Comparison of ENCODE assay signal across 22 cellular contexts in genomic region chr14:101600891-101601602, GRCh38. TPM values are rescaled to one million over a fixed set of nuclear protein-coding genes. Genes with fewer than 3 reads are reported as not detected.
A peak's percentile ranks its signal among the peaks of the same experiment; 100 is the strongest.
DNase-seq lines count a peak whose midpoint lies in the region; ATAC-seq and TF ChIP-seq lines count a peak whose summit lies in the region.
"Had no signal": no experiment of that assay in that cellular context is flagged by ENCODE, and none has a peak within 500 bp of the region (broad histone marks: within the 10 kb centered on the region; RNA-seq: fewer than 3 reads in every experiment).

No MANE protein-coding gene starts in this region.

- H3K27ac ChIP-seq in Peyer's patch: no peak overlapping the region
- H3K27ac ChIP-seq in transverse colon: no peak overlapping the region
- H3K27ac ChIP-seq: heart left ventricle, lower lobe of right lung had no signal

- intact Hi-C loops in transverse colon (cut with DNase I; ENCODE audit: low total_unique reads): no loop called here

- H3K36me3 ChIP-seq in Peyer's patch (no peaks in the 10 kb centered on the region), transverse colon (no peaks in the 10 kb centered on the region)
- H3K36me3 ChIP-seq: heart left ventricle, lower lobe of right lung had no signal

- peaks cover 11% of the 10 kb centered on the region for H3K27me3 Mint-ChIP-seq in activated T-cell treated with anti-CD3 and anti-CD28 coated beads, Interleukin-2, amount 50 U/mL, for 24 hours
- H3K27me3 Mint-ChIP-seq in activated T-cell treated with anti-CD3 and anti-CD28 coated beads, Interleukin-2, amount 50 U/mL, for 4 hours (ENCODE audit: low read depth): peaks cover 15% of the 10 kb centered on the region

- no peak for TF ChIP-seq POLR2A in Peyer's patch (IDR thresholded peaks at IDR 0.05)
- no peak for TF ChIP-seq POLR2A in transverse colon (IDR thresholded peaks at IDR 0.05)

- H3K9me3 Mint-ChIP-seq in activated T-cell treated with anti-CD3 and anti-CD28 coated beads, Interleukin-2, amount 50 U/mL, for 24 hours: peaks cover 6% of the 10 kb centered on the region
- no peaks in the 10 kb centered on the region for H3K9me3 Mint-ChIP-seq in activated T-cell treated with anti-CD3 and anti-CD28 coated beads, Interleukin-2, amount 50 U/mL, for 4 hours
- H3K9me3 Mint-ChIP-seq: activated naive CD4-positive, alpha-beta T cell treated with anti-CD3 and anti-CD28 coated beads for 36 hours had no signal

- H3K9me3 ChIP-seq in Peyer's patch (no peaks in the 10 kb centered on the region), transverse colon (no peaks in the 10 kb centered on the region)
- H3K9me3 ChIP-seq: A549, lower lobe of right lung had no signal

- H3K36me3 Mint-ChIP-seq in activated T-cell treated with anti-CD3 and anti-CD28 coated beads, Interleukin-2, amount 50 U/mL, for 24 hours (ENCODE audit: low read depth): peaks cover 5% of the 10 kb centered on the region
- no peaks in the 10 kb centered on the region for H3K36me3 Mint-ChIP-seq in activated T-cell treated with anti-CD3 and anti-CD28 coated beads, Interleukin-2, amount 50 U/mL, for 4 hours (ENCODE audit: insufficient read depth)

- in situ Hi-C loops in transverse colon (cut with MboI; ENCODE audit: low pct_ligation_motif_present in 1 of 4, low pct_unique_long_range_greater_than_20kb in 1 of 4, low sequenced_read_pairs in 3 of 4): no loop called here

- peaks cover 30% of the 10 kb centered on the region for H3K4me1 Mint-ChIP-seq in activated T-cell treated with anti-CD3 and anti-CD28 coated beads, Interleukin-2, amount 50 U/mL, for 24 hours (ENCODE audit: low read depth)
- H3K4me1 Mint-ChIP-seq in activated T-cell treated with anti-CD3 and anti-CD28 coated beads, Interleukin-2, amount 50 U/mL, for 4 hours (ENCODE audit: low read depth): peaks cover 28% of the 10 kb centered on the region

- H3K4me3 ChIP-seq in Peyer's patch (no peak overlapping the region), transverse colon (no peak overlapping the region)
- H3K4me3 ChIP-seq: A549, heart left ventricle, lower lobe of right lung had no signal

- H3K4me1 ChIP-seq in Peyer's patch (peaks cover 0 to 12% (median 4%) of the 10 kb centered on the region in 4 donors), transverse colon (peaks cover 0 to 5% (median 0%) of the 10 kb centered on the region in 4 donors)
- H3K4me1 ChIP-seq: A549 had no signal

- no peak for TF ChIP-seq CTCF in Peyer's patch (IDR thresholded peaks at IDR 0.05)
- TF ChIP-seq CTCF in transverse colon (IDR thresholded peaks at IDR 0.05): no peak

- peak; percentile 24 for DNase-seq in activated T-cell treated with anti-CD3 and anti-CD28 coated beads, Interleukin-2, amount 50 U/mL, for 24 hours
- DNase-seq in activated T-cell treated with anti-CD3 and anti-CD28 coated beads, Interleukin-2, amount 50 U/mL, for 4 hours: no peak
- DNase-seq in Peyer's patch: peak in 2 of 3 donors; percentile 34 to 35
- peak; percentile 38 for DNase-seq in left lobe of liver (ENCODE audit: low spot score)
- peak; percentile 3 for DNase-seq in transverse colon
- no peak for DNase-seq in NCI-H526 (lab: John Stamatoyannopoulos, UW)
- DNase-seq in globus pallidus (ENCODE audit: low spot score): no peak
- DNase-seq in stimulated activated CD4-positive, alpha-beta T cell treated with anti-CD3 and anti-CD28 coated beads, Interleukin-4, amount 100 ng/mL, for 4 hours: no peak
- DNase-seq: activated naive CD4-positive, alpha-beta T cell treated with anti-CD3 and anti-CD28 coated beads for 36 hours; C1 segment of cervical spinal cord; caudate nucleus; heart left ventricle; lower lobe of right lung; NCI-H1105; NCI-H2081 treated with DMSO at 0.1 percent for 48 hours; SHP77 treated with DMSO at 0.1 percent for 48 hours; small intestine; stimulated activated naive CD4-positive, alpha-beta T cell had no signal

- WGBS in transverse colon (ENCODE audit: low coverage in 1 of 2), 2 donors: 89% methylated on average over 12 of the region's 12 CpGs; no CpG with 5 or more reads in 1 of the 2 donors

- H3K27me3 ChIP-seq in Peyer's patch: no peaks in the 10 kb centered on the region
- peaks cover 4% of the 10 kb centered on the region for H3K27me3 ChIP-seq in transverse colon

- TF ChIP-seq EP300 in transverse colon (IDR thresholded peaks at IDR 0.05; ENCODE audit: low read depth): no peak

- ATAC-seq in activated T-cell treated with anti-CD3 and anti-CD28 coated beads, Interleukin-2, amount 50 U/mL, for 4 hours: no peak
- no peak for ATAC-seq in left lobe of liver
- ATAC-seq: A549 had no signal

- H3K27ac Mint-ChIP-seq in activated T-cell treated with anti-CD3 and anti-CD28 coated beads, Interleukin-2, amount 50 U/mL, for 24 hours: no peak overlapping the region
- H3K27ac Mint-ChIP-seq: activated naive CD4-positive, alpha-beta T cell treated with anti-CD3 and anti-CD28 coated beads for 36 hours had no signal

- H3K4me3 Mint-ChIP-seq in activated T-cell treated with anti-CD3 and anti-CD28 coated beads, Interleukin-2, amount 50 U/mL, for 24 hours: no peak overlapping the region
- H3K4me3 Mint-ChIP-seq in activated T-cell treated with anti-CD3 and anti-CD28 coated beads, Interleukin-2, amount 50 U/mL, for 4 hours: no peak overlapping the region
- H3K4me3 Mint-ChIP-seq: activated naive CD4-positive, alpha-beta T cell treated with anti-CD3 and anti-CD28 coated beads for 36 hours had no signal

RNA-seq across cellular contexts. Expression of gene DIO3, which starts 39.8 kb away (rescaled TPM):
- total RNA-seq in activated T-cell treated with anti-CD3 and anti-CD28 coated beads, Interleukin-2, amount 50 U/mL, for 4 hours: not detected
- total RNA-seq in Peyer's patch (1 to 10 TPM in 1 of 4 donors, under 1 TPM in 1, not detected in 2; 0.40 to 1.7 TPM), left lobe of liver (0.13 TPM), transverse colon (1 to 10 TPM in 3 of 4 donors, not detected in 1; 1.2 to 2.9 (median 1.4) TPM)
- total RNA-seq: activated naive CD4-positive, alpha-beta T cell treated with anti-CD3 and anti-CD28 coated beads for 36 hours; dermis microvascular lymphatic vessel endothelial cell; G401; pulmonary artery endothelial cell had no signal

Comparison
In these comparisons a context has a peak if more than half of its experiments do, and no peak if none do; other contexts are left out.
1. DNase-seq: peak in activated T-cell treated with anti-CD3 and anti-CD28 coated beads, Interleukin-2, amount 50 U/mL, for 24 hours (single experiment), Peyer's patch (2 of 3), left lobe of liver (single experiment) and transverse colon (single experiment); none in activated T-cell treated with anti-CD3 and anti-CD28 coated beads, Interleukin-2, amount 50 U/mL, for 4 hours (single experiment), NCI-H526 (0 of 2), globus pallidus (single experiment) and stimulated activated CD4-positive, alpha-beta T cell treated with anti-CD3 and anti-CD28 coated beads, Interleukin-4, amount 100 ng/mL, for 4 hours (0 of 2).